22 cellular contexts compared by ENCODE assay signal in genomic region chr1:245984390-245985155, GRCh38.
DNase-seq lines count a peak whose midpoint lies in the region; ATAC-seq, FAIRE-seq and TF ChIP-seq lines count a peak whose summit lies in the region.
"Had no signal": no experiment of that assay in that cellular context is flagged by ENCODE, and none has a peak within 500 bp of the region (broad histone marks: within the 10 kb centered on the region; RNA-seq: fewer than 3 reads in every experiment).

No MANE protein-coding gene starts in this region.

- H3K4me3 Mint-ChIP-seq in activated T-cell treated with anti-CD3 and anti-CD28 coated beads, Interleukin-2, amount 50 U/mL, for 72 hours = no peak overlapping the region
- H3K4me3 Mint-ChIP-seq: CD8-positive, alpha-beta T cell had no signal

- no peak overlapping the region; the same call in none of the 2 replicates for H3K4me2 ChIP-seq in GM12878 (ENCODE audit: control insufficient read depth, insufficient read depth)

- no peak overlapping the region for H2AFZ ChIP-seq in GM12878 (ENCODE audit: control insufficient read depth, low read depth, low read length)

- FAIRE-seq in GM12878 (lab: Jason Lieb, UNC) (no peak), urothelium cell line (lab: Jason Lieb, UNC) (no peak)
- FAIRE-seq: GM12892 had no signal

- peaks cover 19% of the 10 kb centered on the region for H3K4me1 Mint-ChIP-seq in activated T-cell treated with anti-CD3 and anti-CD28 coated beads, Interleukin-2, amount 50 U/mL, for 72 hours (ENCODE audit: low read depth)

- no peaks in the 10 kb centered on the region for H4K20me1 ChIP-seq in GM12878 (ENCODE audit: control insufficient read depth, insufficient read depth)

- SMC1A ChIA-PET in GM12878 (lab: Charles Lee; ENCODE audit: uncharacterized antibody, unreplicated experiment) = interaction anchor here (0.9 to 4.6 kb wide), 7 partner anchors 12 to 89 kb away, joined by 3 to 29 read pairs (median 8); no protein-coding TSS in a partner anchor

- RAD21 ChIA-PET in GM12878 (lab: Charles Lee; ENCODE audit: unreplicated experiment) = interaction anchor here (0.9 to 2.5 kb wide), 10 partner anchors 13 to 346 kb away, joined by 3 to 8 read pairs (median 6); no protein-coding TSS in a partner anchor

- H3K27me3 Mint-ChIP-seq in activated T-cell treated with anti-CD3 and anti-CD28 coated beads, Interleukin-2, amount 50 U/mL, for 72 hours (ENCODE audit: low read depth) = no peaks in the 10 kb centered on the region

- TF ChIP-seq POLR2A in GM12878 (IDR thresholded peaks at IDR 0.05; ENCODE audit: low read depth, low read length) = no peak
- no peak for TF ChIP-seq POLR2A in thyroid gland (IDR thresholded peaks at IDR 0.05)

- no peak overlapping the region for H3K9ac ChIP-seq in GM12878 (ENCODE audit: control insufficient read depth, insufficient read depth, low read length)

- in situ Hi-C loops in GM12878 (cut with MboI) = no loop called here

- 80% methylated on average over 7 of the region's 7 CpGs for WGBS in GM12878 (ENCODE audit: insufficient coverage, insufficient replicate concordance, low lambda C conversion rate, missing lambda C conversion rate)
- 83 to 84% methylated on average over 7 of the region's 7 CpGs for WGBS in thyroid gland, 2 donors

- H3K79me2 ChIP-seq in GM12878 (ENCODE audit: control insufficient read depth, insufficient read depth, low read length) = no peaks in the 10 kb centered on the region

- H3K27ac ChIP-seq in GM12878 (ENCODE audit: control insufficient read depth, insufficient read depth) (no peak overlapping the region; the same call in 1 of the 2 replicates), thyroid gland (no peak overlapping the region)

- POLR2A ChIA-PET in GM12878 (lab: Charles Lee) = interaction anchor here (0.7 to 2.1 kb wide), 5 partner anchors 28 to 88 kb away, joined by 3 to 10 read pairs (median 4); no protein-coding TSS in a partner anchor

- no peaks in the 10 kb centered on the region for H3K36me3 Mint-ChIP-seq in activated T-cell treated with anti-CD3 and anti-CD28 coated beads, Interleukin-2, amount 50 U/mL, for 72 hours (ENCODE audit: insufficient read depth in 2 of 2)

- H3K4me1 ChIP-seq in GM12878 (ENCODE audit: control insufficient read depth, insufficient read depth, low read length) (peaks cover 8% of the 10 kb centered on the region), thyroid gland (no peaks in the 10 kb centered on the region)

- CTCF ChIA-PET in GM12878 (lab: Yijun Ruan, JAX) = interaction anchor here (1.5 kb wide), 1 partner anchor 96 kb away, joined by 4 read pairs; no protein-coding TSS in a partner anchor

- no peak for TF ChIP-seq EP300 in GM12878 (IDR thresholded peaks at IDR 0.05; ENCODE audit: borderline replicate concordance in 1 of 2, control insufficient read depth in 1 of 2, low read depth in 2 of 2, low read length in 2 of 2)

- H3K9me3 Mint-ChIP-seq in activated T-cell treated with anti-CD3 and anti-CD28 coated beads, Interleukin-2, amount 50 U/mL, for 72 hours = peaks cover 0 to 2% of the 10 kb centered on the region in 2 donors
- H3K9me3 Mint-ChIP-seq: CD8-positive, alpha-beta T cell had no signal

- TF ChIP-seq CTCF in GM12878 (IDR thresholded peaks at IDR 0.05 in 2 of 3, conservative IDR thresholded peaks at IDR 0.05 in 1 of 3; ENCODE audit: control insufficient read depth in 2 of 3, extremely low read depth in 1 of 3, insufficient read depth in 1 of 3, low read depth in 3 of 3, low read length in 3 of 3) (no peak), thyroid gland (IDR thresholded peaks at IDR 0.05) (no peak)

- ATAC-seq in activated T-cell treated with anti-CD3 and anti-CD28 coated beads, Interleukin-2, amount 50 U/mL, for 72 hours (replicated peaks in 1 of 2) = no peak
- peak; percentile 72 for ATAC-seq in GM21529 (IDR thresholded peaks at IDR 0.05; ENCODE audit: unreplicated experiment)
- peak; percentile 76 for ATAC-seq in GM12878
- ATAC-seq in HG02852 (IDR thresholded peaks at IDR 0.05; ENCODE audit: unreplicated experiment) = no peak
- no peak for ATAC-seq in HG02973 (IDR thresholded peaks at IDR 0.05; ENCODE audit: unreplicated experiment)
- ATAC-seq: CD8-positive, alpha-beta T cell had no signal

- H3K4me3 ChIP-seq in GM12878 (no peak overlapping the region), thyroid gland (replicated peaks in 1 of 3) (no peak overlapping the region)

- no peak for TF ChIP-seq RAD21 in GM12878 (IDR thresholded peaks at IDR 0.05; ENCODE audit: insufficient read depth, low read depth, low read length)

- H3K27me3 ChIP-seq in GM12878 (replicated peaks in 1 of 2; ENCODE audit: control insufficient read depth in 2 of 2, insufficient read depth in 2 of 2, low read length in 1 of 2) (no peaks in the 10 kb centered on the region), thyroid gland (no peaks in the 10 kb centered on the region)

- peak overlapping the region; percentile 10 for H3K27ac Mint-ChIP-seq in activated T-cell treated with anti-CD3 and anti-CD28 coated beads, Interleukin-2, amount 50 U/mL, for 72 hours
- H3K27ac Mint-ChIP-seq: CD8-positive, alpha-beta T cell had no signal

- BruUV-seq in GM12878 (replicated peaks; lab: Mats Ljungman, UMichigan) = no TSS peak

- intact Hi-C loops in GM12878 (cut with micrococcal nuclease; ENCODE audit: unreplicated experiment) = no loop called here
- intact Hi-C loops in thyroid gland (cut with DNase I) = no loop called here

- H3K36me3 ChIP-seq in GM12878 (ENCODE audit: control insufficient read depth in 2 of 2, insufficient read depth in 2 of 2, low read length in 1 of 2) = no peaks in the 10 kb centered on the region
- no peaks in the 10 kb centered on the region for H3K36me3 ChIP-seq in thyroid gland

- DNase-seq in activated T-cell treated with anti-CD3 and anti-CD28 coated beads, Interleukin-2, amount 50 U/mL, for 72 hours = no peak
- no peak for DNase-seq in activated T-cell treated with anti-CD3 and anti-CD28 coated beads, Interleukin-2, amount 50 U/mL, for 48 hours
- DNase-seq in GM12878 (ENCODE audit: low read depth, low spot score) = peak; percentile 34
- peak; percentile 26 to 42 for DNase-seq in thyroid gland
- DNase-seq in urothelium cell line (ENCODE audit: low spot score) = no peak
- DNase-seq: CD8-positive, alpha-beta T cell; DMS79; HCEC 1CT; Kasumi-1; MM.1S; NCI-H1105; NCI-H1694 treated with DMSO at 0.1 percent for 48 hours; NCI-H2171 treated with DMSO at 0.1 percent for 48 hours; NCI-H446 treated with DMSO at 0.1 percent for 48 hours; NCI-H748 treated with DMSO at 0.1 percent for 48 hours; OCI-M1; RPMI8226; SIG-M5 had no signal

- H3K9me3 ChIP-seq in GM12878 (replicated peaks; ENCODE audit: control insufficient read depth, insufficient read depth, low read length) = no peaks in the 10 kb centered on the region; the same call in 2 of the 3 replicates
- H3K9me3 ChIP-seq in thyroid gland = no peaks in the 10 kb centered on the region

TF ChIP-seq in GM12878, 131 proteins besides CTCF, POLR2A, EP300 and RAD21 (continues in another document):
- no peak for TF ChIP-seq BCLAF1 (IDR thresholded peaks at IDR 0.05)
- peak; percentile 68; the same call in 1 of the 2 replicates for TF ChIP-seq BCL11A (IDR thresholded peaks at IDR 0.05; ENCODE audit: low read depth, low read length)
- no peak for TF ChIP-seq PBX3 (IDR thresholded peaks at IDR 0.05; ENCODE audit: insufficient replicate concordance, low read depth, low read length)
- no peak for TF ChIP-seq NRF1 (conservative IDR thresholded peaks at IDR 0.05; ENCODE audit: low read depth, low read length)
- TF ChIP-seq CBX5 (IDR thresholded peaks at IDR 0.05; ENCODE audit: low read depth) = no peak

Comparison
In these comparisons a context has a peak if more than half of its experiments do, and no peak if none do; other contexts are left out.
1. ATAC-seq: peak in GM21529 (single experiment) and GM12878 (single experiment); none in activated T-cell treated with anti-CD3 and anti-CD28 coated beads, Interleukin-2, amount 50 U/mL, for 72 hours (0 of 2), HG02852 (single experiment) and HG02973 (single experiment).
2. DNase-seq: peak in GM12878 (single experiment) and thyroid gland (2 of 2); none in activated T-cell treated with anti-CD3 and anti-CD28 coated beads, Interleukin-2, amount 50 U/mL, for 72 hours (0 of 2), activated T-cell treated with anti-CD3 and anti-CD28 coated beads, Interleukin-2, amount 50 U/mL, for 48 hours (0 of 2) and urothelium cell line (single experiment).